ENCODE assay signal across 24 cellular contexts in genomic region chr17:29250666-29251065, GRCh38. TPM values are rescaled to one million over a fixed set of nuclear protein-coding genes. Genes with fewer than 3 reads are reported as not detected.
A peak's percentile ranks its signal among the peaks of the same experiment; 100 is the strongest.
DNase-seq lines count a peak whose midpoint lies in the region; ATAC-seq and TF ChIP-seq lines count a peak whose summit lies in the region.
"Had no signal": no experiment of that assay in that cellular context is flagged by ENCODE, and none has a peak within 500 bp of the region (broad histone marks: within the 10 kb centered on the region; RNA-seq: fewer than 3 reads in every experiment).

No MANE protein-coding gene starts in this region.

- no peak overlapping the region for H3K27ac ChIP-seq in OCI-LY7 (ENCODE audit: low read depth, low read length, poor library complexity, severe bottlenecking)
- H3K27ac ChIP-seq: hepatocyte, lower lobe of right lung, suprapubic skin, vagina had no signal

- BruUV-seq in OCI-LY7 (replicated peaks; lab: Mats Ljungman, UMichigan), result no TSS peak

- H3K9me3 Mint-ChIP-seq in HFFc6, result no peaks in the 10 kb centered on the region
- H3K9me3 Mint-ChIP-seq: activated naive CD8-positive, alpha-beta T cell treated with anti-CD3 and anti-CD28 coated beads for 36 hours; activated T-helper 2 cell treated with anti-CD3 and anti-CD28 coated beads, Interferon-gamma antibody, Interleukin-2, Interleukin-4, amounts not matched to agents 10 μg/mL and 5 μg/mL and 100 μg/mL, durations not matched to agents 14 hours and 24 hours and 36 hours had no signal

- peaks cover 6% of the 10 kb centered on the region for H3K4me1 ChIP-seq in OCI-LY7 (ENCODE audit: insufficient read depth, low read length, poor library complexity, severe bottlenecking)

- H3K27me3 Mint-ChIP-seq in HFFc6 (ENCODE audit: insufficient read depth), result peaks cover 7% of the 10 kb centered on the region; the same call in 1 of the 2 replicates
- H3K27me3 Mint-ChIP-seq: activated naive CD8-positive, alpha-beta T cell treated with anti-CD3 and anti-CD28 coated beads for 36 hours had no signal

- no peaks in the 10 kb centered on the region for H3K9me2 ChIP-seq in OCI-LY7 (ENCODE audit: insufficient read depth, low read length)

- H2AFZ ChIP-seq in OCI-LY7 (ENCODE audit: low read length), result no peak overlapping the region
- H2AFZ ChIP-seq: hepatocyte had no signal

- H3K4me3 Mint-ChIP-seq in HFFc6, result peak overlapping the region; percentile 51
- H3K4me3 Mint-ChIP-seq: activated naive CD8-positive, alpha-beta T cell treated with anti-CD3 and anti-CD28 coated beads for 36 hours had no signal

- no peaks in the 10 kb centered on the region for H4K20me1 ChIP-seq in OCI-LY7 (ENCODE audit: insufficient read depth, low read length)

- H3K4me2 ChIP-seq in OCI-LY7 (ENCODE audit: low read length), result no peak overlapping the region
- H3K4me2 ChIP-seq: hepatocyte had no signal

- no peaks in the 10 kb centered on the region for H3K9me3 ChIP-seq in OCI-LY7 (ENCODE audit: low read length)
- H3K9me3 ChIP-seq: lower lobe of right lung, suprapubic skin, vagina had no signal

- POLR2A ChIA-PET in AG04449 (lab: Yijun Ruan, JAX), result interaction anchor here (1.0 to 2.2 kb wide), 6 partner anchors 9 to 102 kb away, joined by 3 to 18 read pairs (median 4); partner anchors contain the start of genes MYO18A and NUFIP2
- POLR2A ChIA-PET in OCI-LY7 (lab: Charles Lee), result interaction anchor here (2.1 kb wide), 1 partner anchor 14 kb away, joined by 6 read pairs; no protein-coding TSS in a partner anchor

- no peaks in the 10 kb centered on the region for H3K79me2 ChIP-seq in OCI-LY7 (ENCODE audit: insufficient read depth, low read depth, low read length)
- H3K79me2 ChIP-seq: hepatocyte had no signal

- H3K27ac Mint-ChIP-seq in HFFc6, result peak overlapping the region; percentile 92
- H3K27ac Mint-ChIP-seq: activated naive CD8-positive, alpha-beta T cell treated with anti-CD3 and anti-CD28 coated beads for 36 hours; activated T-helper 2 cell treated with anti-CD3 and anti-CD28 coated beads, Interferon-gamma antibody, Interleukin-2, Interleukin-4, amounts not matched to agents 10 μg/mL and 5 μg/mL and 100 μg/mL, durations not matched to agents 14 hours and 24 hours and 36 hours had no signal

- H3K4me1 Mint-ChIP-seq in HFFc6 (ENCODE audit: low read depth), result peaks cover 79% of the 10 kb centered on the region

- peaks cover 12% of the 10 kb centered on the region for H3K36me3 Mint-ChIP-seq in HFFc6 (ENCODE audit: low read depth)
- H3K36me3 Mint-ChIP-seq: activated naive CD8-positive, alpha-beta T cell treated with anti-CD3 and anti-CD28 coated beads for 36 hours had no signal

- DNase-seq in AG04449 (ENCODE audit: low read depth, low spot score), result peak; percentile 63
- DNase-seq in HFFc6, result peak; percentile 89
- peak; percentile 42 for DNase-seq in astrocyte of the hippocampus (ENCODE audit: low read depth, low spot score)
- DNase-seq in kidney glomerular epithelial cell (lab: John Stamatoyannopoulos, UW), result peak; percentile 61
- no peak for DNase-seq in stimulated activated CD4-positive, alpha-beta T cell treated with anti-CD3 and anti-CD28 coated beads, Interleukin-12 subunit alpha, Interleukin-12 subunit beta, amount 100 ng/mL, for 4 hours
- no peak for DNase-seq in NCI-H774 (lab: John Stamatoyannopoulos, UW)
- no peak for DNase-seq in OCI-LY7 (ENCODE audit: low spot score)
- DNase-seq: activated CD4-positive, alpha-beta T cell treated with anti-CD3 and anti-CD28 coated beads for 48 hours; activated naive CD8-positive, alpha-beta T cell treated with anti-CD3 and anti-CD28 coated beads for 36 hours; cortex of kidney; DMS79; H7; lower lobe of right lung; NCI-H82; OCI-M1; SIG-M5; stimulated activated CD4-positive, alpha-beta T cell treated with anti-CD3 and anti-CD28 coated beads, Interleukin-15, amount 100 ng/mL, for 24 hours; T-helper 1 cell had no signal

- no peak for ATAC-seq in GM21786 (IDR thresholded peaks at IDR 0.05; ENCODE audit: unreplicated experiment)
- ATAC-seq: K562, lower lobe of right lung had no signal

- TF ChIP-seq CTCF in AG04449 (IDR thresholded peaks at IDR 0.05; ENCODE audit: insufficient read depth, low read length, missing control alignments) (no peak), HFFc6 (IDR thresholded peaks at IDR 0.05) (no peak), OCI-LY7 (conservative IDR thresholded peaks at IDR 0.05; ENCODE audit: low read length) (no peak)

- H3K4me3 ChIP-seq in AG04449 (ENCODE audit: low read depth, low read length) (no peak overlapping the region), OCI-LY7 (ENCODE audit: low read depth, low read length, poor library complexity, severe bottlenecking) (no peak overlapping the region)
- H3K4me3 ChIP-seq: hepatocyte, K562, lower lobe of right lung, suprapubic skin, vagina had no signal

- CTCF ChIA-PET in AG04449 (lab: Yijun Ruan, JAX) (interaction anchor here (0.6 to 4.1 kb wide), 16 partner anchors 8 to 367 kb away, joined by 3 to 31 read pairs (median 8); partner anchors contain the start of gene MYO18A), OCI-LY7 (lab: Charles Lee; ENCODE audit: unreplicated experiment) (no interaction called here)

- intact Hi-C loops in OCI-LY7 (cut with micrococcal nuclease; ENCODE audit: unreplicated experiment), result no loop called here

- H3K36me3 ChIP-seq in OCI-LY7 (ENCODE audit: insufficient read depth, low read length), result peaks cover 4% of the 10 kb centered on the region; the same call in 1 of the 2 replicates
- H3K36me3 ChIP-seq: vagina had no signal

RNA-seq across cellular contexts. Expression of gene CRYBA1, which starts 4.0 kb away (rescaled TPM):
- under 1 TPM in 1 of 6 experiments, not detected in 5; 0.46 TPM for total RNA-seq in HFFc6 (2021; fragmentation: NEBNext Ultra II Directional; extraction: Animal tissue kit (Norgen Biotek cat#: 25700))
- total RNA-seq in OCI-LY7 (2014; rRNA removed; shearing (Covaris generic)), result not detected in 2 replicates
- total RNA-seq in OCI-LY7 (2022), result not detected in 2 replicates
- total RNA-seq: activated naive CD8-positive, alpha-beta T cell treated with anti-CD3 and anti-CD28 coated beads for 36 hours; activated T-helper 2 cell treated with anti-CD3 and anti-CD28 coated beads, Interferon-gamma antibody, Interleukin-2, Interleukin-4, amounts not matched to agents 10 μg/mL and 5 μg/mL and 100 μg/mL, durations not matched to agents 14 hours and 24 hours and 36 hours; H7; hepatocyte; K562; lower lobe of right lung; suprapubic skin; vagina had no signal

RNA-seq across cellular contexts. Expression of gene NUFIP2, which starts 43.3 kb away (rescaled TPM):
- 10 to 100 TPM; 43.8 to 51.8 (median 49.9) TPM for total RNA-seq in HFFc6 (2021; fragmentation: NEBNext Ultra II Directional; extraction: Animal tissue kit (Norgen Biotek cat#: 25700))
- total RNA-seq in OCI-LY7 (2014; rRNA removed; shearing (Covaris generic)), result 36.0 and 37.1 TPM in 2 replicates
- 70.4 and 71.4 TPM in 2 replicates for total RNA-seq in OCI-LY7 (2022)

Comparison
In these comparisons a context has a peak if more than half of its experiments do, and no peak if none do; other contexts are left out.
1. DNase-seq: peak in AG04449 (single experiment), HFFc6 (single experiment), astrocyte of the hippocampus (single experiment) and kidney glomerular epithelial cell (single experiment); none in stimulated activated CD4-positive, alpha-beta T cell treated with anti-CD3 and anti-CD28 coated beads, Interleukin-12 subunit alpha, Interleukin-12 subunit beta, amount 100 ng/mL, for 4 hours (single experiment), NCI-H774 (single experiment) and OCI-LY7 (single experiment).